ENCODE assay signal across 18 cellular contexts in genomic region chr11:69227271-69227670, GRCh38.
"Had no signal": no experiment of that assay in that cellular context is flagged by ENCODE, and none has a peak within 500 bp of the region (broad histone marks: within the 10 kb centered on the region; RNA-seq: fewer than 3 reads in every experiment).

No MANE protein-coding gene starts in this region.

- DNase-seq: dermis blood vessel endothelial cell; effector CD4-positive, alpha-beta T cell; foreskin melanocyte; mesendoderm; naive thymus-derived CD4-positive, alpha-beta T cell; nephron progenitor cell; spleen; stimulated activated CD4-positive, alpha-beta T cell treated with anti-CD3 and anti-CD28 coated beads, Interleukin-15, amount 100 ng/mL, for 24 hours; stimulated activated CD4-positive, alpha-beta T cell treated with anti-CD3 and anti-CD28 coated beads, Interleukin-1b, Interleukin-23, amount 100 ng/mL, for 48 hours; stimulated activated naive CD4-positive, alpha-beta T cell; stomach; substantia nigra; transverse colon had no signal

- H2AFZ ChIP-seq: hepatocyte had no signal

- H3K27ac Mint-ChIP-seq: nephron progenitor cell had no signal

- H3K4me1 Mint-ChIP-seq: naive thymus-derived CD4-positive, alpha-beta T cell had no signal

- H3K4me3 Mint-ChIP-seq: naive thymus-derived CD4-positive, alpha-beta T cell; nephron progenitor cell had no signal

- H3K4me2 ChIP-seq: hepatocyte had no signal

- H3K9me3 ChIP-seq: neutrophil, thoracic aorta had no signal

- ATAC-seq: left colon; naive thymus-derived CD4-positive, alpha-beta T cell had no signal

- H3K27me3 ChIP-seq: right atrium auricular region had no signal

- H3K79me2 ChIP-seq: hepatocyte had no signal

- H3K27ac ChIP-seq: hepatocyte, neutrophil, right atrium auricular region, spleen, stomach, thoracic aorta, transverse colon had no signal

- H3K4me1 ChIP-seq: right atrium auricular region, spleen, stomach, transverse colon had no signal
